Comparison of ENCODE assay signal across 1 cellular context in genomic region chr6:4135665-4136353, GRCh38.
TF ChIP-seq lines count a peak whose summit lies in the region.

No MANE protein-coding gene starts in this region.

TF ChIP-seq in WTC11, 78 proteins besides CTCF, POLR2A, EP300 and RAD21 (continued from another document and continues in another):
- no peak for TF ChIP-seq AR (CRISPR knock-in tag; IDR thresholded peaks at IDR 0.05)
- TF ChIP-seq ZSCAN18 (CRISPR knock-in tag; IDR thresholded peaks at IDR 0.05): no peak
- no peak for TF ChIP-seq IRF1 (CRISPR knock-in tag; IDR thresholded peaks at IDR 0.05)
- no peak for TF ChIP-seq ZNF416 (CRISPR knock-in tag; IDR thresholded peaks at IDR 0.05)
- TF ChIP-seq FOXK1 (CRISPR knock-in tag; IDR thresholded peaks at IDR 0.05): peak; percentile 24; the same call in 1 of the 2 replicates
- TF ChIP-seq KAT7 (CRISPR knock-in tag; IDR thresholded peaks at IDR 0.05; ENCODE audit: borderline replicate concordance): no peak
- TF ChIP-seq JUN (CRISPR knock-in tag; IDR thresholded peaks at IDR 0.05): no peak
- no peak for TF ChIP-seq SOX15 (CRISPR knock-in tag; IDR thresholded peaks at IDR 0.05)
- no peak for TF ChIP-seq USF1 (CRISPR knock-in tag; IDR thresholded peaks at IDR 0.05)
- TF ChIP-seq E2F5 (CRISPR knock-in tag; IDR thresholded peaks at IDR 0.05): no peak
- TF ChIP-seq ZNF219 (CRISPR knock-in tag; IDR thresholded peaks at IDR 0.05; ENCODE audit: borderline replicate concordance): no peak
- no peak for TF ChIP-seq PRDM15 (CRISPR knock-in tag; IDR thresholded peaks at IDR 0.05)
- TF ChIP-seq ZNF671 (CRISPR knock-in tag; IDR thresholded peaks at IDR 0.05): no peak
- TF ChIP-seq IRF2 (CRISPR knock-in tag; IDR thresholded peaks at IDR 0.05; ENCODE audit: borderline replicate concordance, low read depth): no peak
- no peak for TF ChIP-seq AFF4 (CRISPR knock-in tag; IDR thresholded peaks at IDR 0.05; ENCODE audit: borderline replicate concordance)
- no peak for TF ChIP-seq EMX1 (CRISPR knock-in tag; IDR thresholded peaks at IDR 0.05)
- no peak for TF ChIP-seq ZBTB43 (CRISPR knock-in tag; IDR thresholded peaks at IDR 0.05)
- TF ChIP-seq RELA (CRISPR knock-in tag; IDR thresholded peaks at IDR 0.05; ENCODE audit: borderline replicate concordance): no peak
- TF ChIP-seq TP53 (CRISPR knock-in tag; IDR thresholded peaks at IDR 0.05): no peak
- no peak for TF ChIP-seq ATF1 (CRISPR knock-in tag; IDR thresholded peaks at IDR 0.05)
- no peak for TF ChIP-seq RORB (CRISPR knock-in tag; IDR thresholded peaks at IDR 0.05)
- TF ChIP-seq FOXP1 (CRISPR knock-in tag; IDR thresholded peaks at IDR 0.05; ENCODE audit: borderline replicate concordance): no peak
- TF ChIP-seq MYBL2 (CRISPR knock-in tag; IDR thresholded peaks at IDR 0.05): peak; percentile 41; the same call in 1 of the 2 replicates
- TF ChIP-seq USF2 (CRISPR knock-in tag; IDR thresholded peaks at IDR 0.05): no peak
- no peak for TF ChIP-seq ERG (CRISPR knock-in tag; IDR thresholded peaks at IDR 0.05)
- TF ChIP-seq ESRRA (CRISPR knock-in tag; IDR thresholded peaks at IDR 0.05; ENCODE audit: borderline replicate concordance): no peak
- TF ChIP-seq MLX (CRISPR knock-in tag; IDR thresholded peaks at IDR 0.05): no peak
- TF ChIP-seq ZNF396 (CRISPR knock-in tag; IDR thresholded peaks at IDR 0.05; ENCODE audit: borderline replicate concordance): no peak
- no peak for TF ChIP-seq NR2C2 (CRISPR knock-in tag; IDR thresholded peaks at IDR 0.05)
- no peak for TF ChIP-seq ZBTB21 (CRISPR knock-in tag; IDR thresholded peaks at IDR 0.05; ENCODE audit: borderline replicate concordance)
- no peak for TF ChIP-seq JAZF1 (CRISPR knock-in tag; IDR thresholded peaks at IDR 0.05)
- TF ChIP-seq ATF6 (CRISPR knock-in tag; IDR thresholded peaks at IDR 0.05): no peak
- TF ChIP-seq TCF7 (CRISPR knock-in tag; IDR thresholded peaks at IDR 0.05; ENCODE audit: low read depth): no peak
- no peak for TF ChIP-seq NR1H2 (CRISPR knock-in tag; IDR thresholded peaks at IDR 0.05)
- no peak for TF ChIP-seq TEAD4 (CRISPR knock-in tag; IDR thresholded peaks at IDR 0.05)
- TF ChIP-seq ELF4 (CRISPR knock-in tag; IDR thresholded peaks at IDR 0.05; ENCODE audit: low read depth): no peak
- no peak for TF ChIP-seq ETV6 (CRISPR knock-in tag; IDR thresholded peaks at IDR 0.05)
- TF ChIP-seq NFYB (CRISPR knock-in tag; conservative IDR thresholded peaks at IDR 0.05; ENCODE audit: low read depth): no peak
- TF ChIP-seq NFE2L1 (CRISPR knock-in tag; IDR thresholded peaks at IDR 0.05): peak; percentile 71; the same call in 1 of the 2 replicates
- no peak for TF ChIP-seq HMGA2 (CRISPR knock-in tag; IDR thresholded peaks at IDR 0.05)
- TF ChIP-seq ZNF138 (CRISPR knock-in tag; conservative IDR thresholded peaks at IDR 0.05): no peak
